Comparison of ENCODE assay signal across 26 cellular contexts in genomic region chr5:117010574-117010973, GRCh38.
"Had no signal": no experiment of that assay in that cellular context is flagged by ENCODE, and none has a peak within 500 bp of the region (broad histone marks: within the 10 kb centered on the region; RNA-seq: fewer than 3 reads in every experiment).

No MANE protein-coding gene starts in this region.

- H3K36me3 ChIP-seq: stomach, suprapubic skin, thoracic aorta, thyroid gland, tibial artery, tibial nerve, transverse colon, upper lobe of left lung, upper lobe of right lung, uterus, vagina had no signal

- H3K9me3 ChIP-seq: suprapubic skin, testis, thyroid gland, tibial artery, transverse colon, upper lobe of right lung, uterus, vagina had no signal

- DNase-seq: stimulated activated CD4-positive, alpha-beta T cell treated with anti-CD3 and anti-CD28 coated beads, Interleukin-2, amount 100 ng/mL, for 48 hours; stimulated activated CD4-positive, alpha-beta T cell treated with anti-CD3 and anti-CD28 coated beads, Interleukin-4, amount 100 ng/mL, for 1 hour; stimulated activated CD4-positive, alpha-beta T cell treated with anti-CD3 and anti-CD28 coated beads, Interleukin-4, amount 100 ng/mL, for 24 hours; stimulated activated CD4-positive, alpha-beta T cell treated with anti-CD3 and anti-CD28 coated beads, Interleukin-4, amount 100 ng/mL, for 4 hours; stimulated activated CD8-positive, alpha-beta memory T cell treated with anti-CD3 and anti-CD28 coated beads, Interleukin-4, amount 100 ng/mL, for 48 hours; stimulated activated naive B cell treated with anti-CD40 and anti-IgM and Interleukin-4, amounts not matched to agents 10 μg/mL and 1 μg/mL and 100 μg/mL, for 72 hours; stimulated activated naive CD4-positive, alpha-beta T cell; stimulated activated naive CD4-positive, alpha-beta T cell treated with Interleukin-2 at 50 U/mL for 16 hours; stimulated activated naive CD8-positive, alpha-beta T cell treated with anti-CD3 and anti-CD28 coated beads, Interleukin-15, amount 100 ng/mL, for 72 hours; stimulated activated naive CD8-positive, alpha-beta T cell treated with anti-CD3 and anti-CD28 coated beads, Interleukin-15, Interleukin-2, amounts not matched to agents 100 U/mL and 50 U/mL, for 24 hours; stomach; substantia nigra; testis; thyroid gland; tibial artery; transverse colon; trophoblast cell; upper lobe of left lung; upper lobe of right lung; uterus had no signal

- H3K4me1 ChIP-seq: stomach, suprapubic skin, testis, thyroid gland, tibial artery, tibial nerve, transverse colon, upper lobe of left lung, upper lobe of right lung, uterus, vagina had no signal

- H3K27me3 ChIP-seq: stomach, suprapubic skin, testis, thyroid gland, tibial artery, tibial nerve, transverse colon, upper lobe of left lung, upper lobe of right lung, uterus, vagina had no signal

- H3K4me3 ChIP-seq: stomach, suprapubic skin, testis, thoracic aorta, thyroid gland, tibial artery, tibial nerve, transverse colon, upper lobe of left lung, upper lobe of right lung, uterus, vagina had no signal

- ATAC-seq: stimulated activated effector memory CD8-positive, alpha-beta T cell treated with anti-CD3 and anti-CD28 coated beads, Interleukin-12 subunit alpha, Interleukin-12 subunit beta, amount 100 ng/mL, for 72 hours; stimulated activated memory B cell treated with anti-CD40 and anti-IgM and Interleukin-4, amounts not matched to agents 10 μg/mL and 1 μg/mL and 100 μg/mL, for 72 hours; stimulated activated naive B cell treated with anti-CD40 and anti-IgM and Interleukin-4, amounts not matched to agents 10 μg/mL and 1 μg/mL and 100 μg/mL, for 72 hours; stimulated activated naive CD8-positive, alpha-beta T cell treated with anti-CD3 and anti-CD28 coated beads, Interleukin-15, amount 100 ng/mL, for 72 hours; stimulated activated naive CD8-positive, alpha-beta T cell treated with anti-CD3 and anti-CD28 coated beads, Interleukin-15, Interleukin-2, amounts not matched to agents 100 U/mL and 50 U/mL, for 24 hours; upper lobe of right lung had no signal

- H3K27ac ChIP-seq: stomach, suprapubic skin, testis, thoracic aorta, thyroid gland, tibial artery, tibial nerve, transverse colon, upper lobe of left lung, upper lobe of right lung, uterus, vagina had no signal
